ENCODE assay signal across 1 cellular context in the genomic region with DNA sequence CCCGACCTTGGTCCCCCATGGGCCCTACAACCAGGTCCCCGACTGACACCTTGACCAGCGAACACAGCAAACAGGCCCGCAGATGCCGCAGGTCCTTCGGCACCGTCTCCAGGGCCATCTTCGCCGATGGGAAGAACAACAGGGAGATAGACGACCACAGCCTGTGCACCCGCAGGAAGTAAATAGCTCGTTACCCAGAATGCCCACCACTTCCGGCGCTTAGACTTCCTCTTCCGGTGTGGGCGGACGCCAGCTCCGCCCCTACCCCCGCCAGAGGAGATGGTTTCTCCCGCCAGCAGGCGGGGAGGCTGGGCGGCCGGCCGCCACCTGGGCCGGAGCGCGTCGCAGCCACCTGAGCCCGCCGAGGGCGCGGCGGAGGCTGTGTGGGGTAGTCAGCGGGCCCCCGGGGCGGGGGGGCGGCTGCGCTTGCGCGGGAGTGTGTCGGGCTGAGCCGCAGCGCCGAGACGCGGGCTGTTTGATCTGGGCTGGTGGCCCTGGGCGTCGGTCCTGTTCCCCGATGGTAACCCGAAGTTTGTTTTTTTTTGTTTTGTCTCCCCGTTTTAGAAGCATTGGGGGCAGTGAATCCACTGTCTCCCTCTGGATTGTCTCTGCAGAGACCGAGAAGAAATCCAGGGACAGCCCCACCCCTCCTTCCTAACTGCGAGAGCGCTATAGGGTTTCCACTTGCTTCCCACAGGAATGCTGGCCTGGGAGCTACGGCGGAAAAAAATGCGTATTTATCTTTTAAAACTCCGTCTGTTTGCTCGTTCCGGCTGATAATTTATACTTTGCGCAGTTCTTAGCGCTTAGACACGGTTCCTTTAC.
TF ChIP-seq lines count a peak whose summit lies in the region.

A gene (minus strand): TSS at position 184 of the 825 bp plus-strand sequence. CDS start 66 bp downstream, at position 118.

TF ChIP-seq in HepG2, 621 proteins besides CTCF, POLR2A, EP300 and RAD21 (continued from another document and continues in another):
- TF ChIP-seq, protein P1, sequence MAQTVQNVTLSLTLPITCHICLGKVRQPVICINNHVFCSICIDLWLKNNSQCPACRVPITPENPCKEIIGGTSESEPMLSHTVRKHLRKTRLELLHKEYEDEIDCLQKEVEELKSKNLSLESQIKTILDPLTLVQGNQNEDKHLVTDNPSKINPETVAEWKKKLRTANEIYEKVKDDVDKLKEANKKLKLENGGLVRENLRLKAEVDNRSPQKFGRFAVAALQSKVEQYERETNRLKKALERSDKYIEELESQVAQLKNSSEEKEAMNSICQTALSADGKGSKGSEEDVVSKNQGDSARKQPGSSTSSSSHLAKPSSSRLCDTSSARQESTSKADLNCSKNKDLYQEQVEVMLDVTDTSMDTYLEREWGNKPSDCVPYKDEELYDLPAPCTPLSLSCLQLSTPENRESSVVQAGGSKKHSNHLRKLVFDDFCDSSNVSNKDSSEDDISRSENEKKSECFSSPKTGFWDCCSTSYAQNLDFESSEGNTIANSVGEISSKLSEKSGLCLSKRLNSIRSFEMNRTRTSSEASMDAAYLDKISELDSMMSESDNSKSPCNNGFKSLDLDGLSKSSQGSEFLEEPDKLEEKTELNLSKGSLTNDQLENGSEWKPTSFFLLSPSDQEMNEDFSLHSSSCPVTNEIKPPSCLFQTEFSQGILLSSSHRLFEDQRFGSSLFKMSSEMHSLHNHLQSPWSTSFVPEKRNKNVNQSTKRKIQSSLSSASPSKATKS (CRISPR knock-in tag; IDR thresholded peaks at IDR 0.05) = no peak
- TF ChIP-seq PAX8 (CRISPR knock-in tag; IDR thresholded peaks at IDR 0.05; ENCODE audit: borderline replicate concordance) (peak; percentile 77; the same call in 1 of the 2 replicates), KDM5B (CRISPR knock-in tag; IDR thresholded peaks at IDR 0.05; ENCODE audit: borderline replicate concordance) (peak; percentile 92; the same call in 1 of the 2 replicates), ZNF678 (CRISPR knock-in tag; IDR thresholded peaks at IDR 0.05) (no peak), EEA1 (CRISPR knock-in tag; IDR thresholded peaks at IDR 0.05; ENCODE audit: borderline replicate concordance) (peak; percentile 90; the same call in 1 of the 2 replicates), ZNF616 (CRISPR knock-in tag; IDR thresholded peaks at IDR 0.05; ENCODE audit: low read depth) (peak; percentile 46; the same call in 1 of the 2 replicates), ZNF589 (CRISPR knock-in tag; conservative IDR thresholded peaks at IDR 0.05) (peak; percentile 78), ZNF891 (CRISPR knock-in tag; IDR thresholded peaks at IDR 0.05) (peak; percentile 96), IRX3 (CRISPR knock-in tag; IDR thresholded peaks at IDR 0.05; ENCODE audit: borderline replicate concordance, low read depth) (peak; percentile 52; the same call in 1 of the 2 replicates), MEF2D (CRISPR knock-in tag; IDR thresholded peaks at IDR 0.05) (peak; percentile 68), RNF2 (conservative IDR thresholded peaks at IDR 0.05; ENCODE audit: low read depth) (0 out of 2 replicates have a peak, but pooled peaks have one; percentile 59), ZNF713 (CRISPR knock-in tag; IDR thresholded peaks at IDR 0.05) (peak; percentile 92; the same call in 1 of the 2 replicates), ZFP36 (IDR thresholded peaks at IDR 0.05; ENCODE audit: borderline replicate concordance, low read depth, low read length, partially characterized antibody) (no peak), SMAD3 (CRISPR knock-in tag; IDR thresholded peaks at IDR 0.05) (peak; percentile 89), ZSCAN30 (CRISPR knock-in tag; IDR thresholded peaks at IDR 0.05) (no peak; the same call in 1 of the 2 replicates)
- TF ChIP-seq, protein P2, sequence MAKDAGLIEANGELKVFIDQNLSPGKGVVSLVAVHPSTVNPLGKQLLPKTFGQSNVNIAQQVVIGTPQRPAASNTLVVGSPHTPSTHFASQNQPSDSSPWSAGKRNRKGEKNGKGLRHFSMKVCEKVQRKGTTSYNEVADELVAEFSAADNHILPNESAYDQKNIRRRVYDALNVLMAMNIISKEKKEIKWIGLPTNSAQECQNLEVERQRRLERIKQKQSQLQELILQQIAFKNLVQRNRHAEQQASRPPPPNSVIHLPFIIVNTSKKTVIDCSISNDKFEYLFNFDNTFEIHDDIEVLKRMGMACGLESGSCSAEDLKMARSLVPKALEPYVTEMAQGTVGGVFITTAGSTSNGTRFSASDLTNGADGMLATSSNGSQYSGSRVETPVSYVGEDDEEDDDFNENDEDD (CRISPR knock-in tag; IDR thresholded peaks at IDR 0.05; ENCODE audit: borderline replicate concordance) = peak; percentile 97
- TF ChIP-seq, protein P3, sequence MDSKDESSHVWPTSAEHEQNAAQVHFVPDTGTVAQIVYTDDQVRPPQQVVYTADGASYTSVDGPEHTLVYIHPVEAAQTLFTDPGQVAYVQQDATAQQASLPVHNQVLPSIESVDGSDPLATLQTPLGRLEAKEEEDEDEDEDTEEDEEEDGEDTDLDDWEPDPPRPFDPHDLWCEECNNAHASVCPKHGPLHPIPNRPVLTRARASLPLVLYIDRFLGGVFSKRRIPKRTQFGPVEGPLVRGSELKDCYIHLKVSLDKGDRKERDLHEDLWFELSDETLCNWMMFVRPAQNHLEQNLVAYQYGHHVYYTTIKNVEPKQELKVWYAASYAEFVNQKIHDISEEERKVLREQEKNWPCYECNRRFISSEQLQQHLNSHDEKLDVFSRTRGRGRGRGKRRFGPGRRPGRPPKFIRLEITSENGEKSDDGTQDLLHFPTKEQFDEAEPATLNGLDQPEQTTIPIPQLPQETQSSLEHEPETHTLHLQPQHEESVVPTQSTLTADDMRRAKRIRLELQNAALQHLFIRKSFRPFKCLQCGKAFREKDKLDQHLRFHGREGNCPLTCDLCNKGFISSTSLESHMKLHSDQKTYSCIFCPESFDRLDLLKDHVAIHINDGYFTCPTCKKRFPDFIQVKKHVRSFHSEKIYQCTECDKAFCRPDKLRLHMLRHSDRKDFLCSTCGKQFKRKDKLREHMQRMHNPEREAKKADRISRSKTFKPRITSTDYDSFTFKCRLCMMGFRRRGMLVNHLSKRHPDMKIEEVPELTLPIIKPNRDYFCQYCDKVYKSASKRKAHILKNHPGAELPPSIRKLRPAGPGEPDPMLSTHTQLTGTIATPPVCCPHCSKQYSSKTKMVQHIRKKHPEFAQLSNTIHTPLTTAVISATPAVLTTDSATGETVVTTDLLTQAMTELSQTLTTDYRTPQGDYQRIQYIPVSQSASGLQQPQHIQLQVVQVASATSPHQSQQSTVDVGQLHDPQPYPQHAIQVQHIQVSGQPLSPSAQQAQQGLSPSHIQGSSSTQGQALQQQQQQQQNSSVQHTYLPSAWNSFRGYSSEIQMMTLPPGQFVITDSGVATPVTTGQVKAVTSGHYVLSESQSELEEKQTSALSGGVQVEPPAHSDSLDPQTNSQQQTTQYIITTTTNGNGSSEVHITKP (CRISPR knock-in tag; IDR thresholded peaks at IDR 0.05; ENCODE audit: low read depth) = peak; percentile 99
- TF ChIP-seq, protein P4, sequence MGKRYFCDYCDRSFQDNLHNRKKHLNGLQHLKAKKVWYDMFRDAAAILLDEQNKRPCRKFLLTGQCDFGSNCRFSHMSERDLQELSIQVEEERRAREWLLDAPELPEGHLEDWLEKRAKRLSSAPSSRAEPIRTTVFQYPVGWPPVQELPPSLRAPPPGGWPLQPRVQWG (CRISPR knock-in tag; IDR thresholded peaks at IDR 0.05; ENCODE audit: borderline replicate concordance, low read depth) = no peak
- TF ChIP-seq, protein P5, sequence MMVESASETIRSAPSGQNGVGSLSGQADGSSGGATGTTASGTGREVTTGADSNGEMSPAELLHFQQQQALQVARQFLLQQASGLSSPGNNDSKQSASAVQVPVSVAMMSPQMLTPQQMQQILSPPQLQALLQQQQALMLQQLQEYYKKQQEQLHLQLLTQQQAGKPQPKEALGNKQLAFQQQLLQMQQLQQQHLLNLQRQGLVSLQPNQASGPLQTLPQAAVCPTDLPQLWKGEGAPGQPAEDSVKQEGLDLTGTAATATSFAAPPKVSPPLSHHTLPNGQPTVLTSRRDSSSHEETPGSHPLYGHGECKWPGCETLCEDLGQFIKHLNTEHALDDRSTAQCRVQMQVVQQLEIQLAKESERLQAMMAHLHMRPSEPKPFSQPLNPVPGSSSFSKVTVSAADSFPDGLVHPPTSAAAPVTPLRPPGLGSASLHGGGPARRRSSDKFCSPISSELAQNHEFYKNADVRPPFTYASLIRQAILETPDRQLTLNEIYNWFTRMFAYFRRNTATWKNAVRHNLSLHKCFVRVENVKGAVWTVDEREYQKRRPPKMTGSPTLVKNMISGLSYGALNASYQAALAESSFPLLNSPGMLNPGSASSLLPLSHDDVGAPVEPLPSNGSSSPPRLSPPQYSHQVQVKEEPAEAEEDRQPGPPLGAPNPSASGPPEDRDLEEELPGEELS (CRISPR knock-in tag; IDR thresholded peaks at IDR 0.05) = peak; percentile 66; the same call in 1 of the 2 replicates
- TF ChIP-seq, protein P6, sequence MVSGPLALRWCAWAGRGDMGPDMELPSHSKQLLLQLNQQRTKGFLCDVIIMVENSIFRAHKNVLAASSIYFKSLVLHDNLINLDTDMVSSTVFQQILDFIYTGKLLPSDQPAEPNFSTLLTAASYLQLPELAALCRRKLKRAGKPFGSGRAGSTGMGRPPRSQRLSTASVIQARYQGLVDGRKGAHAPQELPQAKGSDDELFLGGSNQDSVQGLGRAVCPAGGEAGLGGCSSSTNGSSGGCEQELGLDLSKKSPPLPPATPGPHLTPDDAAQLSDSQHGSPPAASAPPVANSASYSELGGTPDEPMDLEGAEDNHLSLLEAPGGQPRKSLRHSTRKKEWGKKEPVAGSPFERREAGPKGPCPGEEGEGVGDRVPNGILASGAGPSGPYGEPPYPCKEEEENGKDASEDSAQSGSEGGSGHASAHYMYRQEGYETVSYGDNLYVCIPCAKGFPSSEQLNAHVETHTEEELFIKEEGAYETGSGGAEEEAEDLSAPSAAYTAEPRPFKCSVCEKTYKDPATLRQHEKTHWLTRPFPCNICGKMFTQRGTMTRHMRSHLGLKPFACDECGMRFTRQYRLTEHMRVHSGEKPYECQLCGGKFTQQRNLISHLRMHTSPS (CRISPR knock-in tag; IDR thresholded peaks at IDR 0.05; ENCODE audit: low read depth) = 0 out of 2 replicates have a peak, but pooled peaks have one; percentile 30
- TF ChIP-seq, protein P7, sequence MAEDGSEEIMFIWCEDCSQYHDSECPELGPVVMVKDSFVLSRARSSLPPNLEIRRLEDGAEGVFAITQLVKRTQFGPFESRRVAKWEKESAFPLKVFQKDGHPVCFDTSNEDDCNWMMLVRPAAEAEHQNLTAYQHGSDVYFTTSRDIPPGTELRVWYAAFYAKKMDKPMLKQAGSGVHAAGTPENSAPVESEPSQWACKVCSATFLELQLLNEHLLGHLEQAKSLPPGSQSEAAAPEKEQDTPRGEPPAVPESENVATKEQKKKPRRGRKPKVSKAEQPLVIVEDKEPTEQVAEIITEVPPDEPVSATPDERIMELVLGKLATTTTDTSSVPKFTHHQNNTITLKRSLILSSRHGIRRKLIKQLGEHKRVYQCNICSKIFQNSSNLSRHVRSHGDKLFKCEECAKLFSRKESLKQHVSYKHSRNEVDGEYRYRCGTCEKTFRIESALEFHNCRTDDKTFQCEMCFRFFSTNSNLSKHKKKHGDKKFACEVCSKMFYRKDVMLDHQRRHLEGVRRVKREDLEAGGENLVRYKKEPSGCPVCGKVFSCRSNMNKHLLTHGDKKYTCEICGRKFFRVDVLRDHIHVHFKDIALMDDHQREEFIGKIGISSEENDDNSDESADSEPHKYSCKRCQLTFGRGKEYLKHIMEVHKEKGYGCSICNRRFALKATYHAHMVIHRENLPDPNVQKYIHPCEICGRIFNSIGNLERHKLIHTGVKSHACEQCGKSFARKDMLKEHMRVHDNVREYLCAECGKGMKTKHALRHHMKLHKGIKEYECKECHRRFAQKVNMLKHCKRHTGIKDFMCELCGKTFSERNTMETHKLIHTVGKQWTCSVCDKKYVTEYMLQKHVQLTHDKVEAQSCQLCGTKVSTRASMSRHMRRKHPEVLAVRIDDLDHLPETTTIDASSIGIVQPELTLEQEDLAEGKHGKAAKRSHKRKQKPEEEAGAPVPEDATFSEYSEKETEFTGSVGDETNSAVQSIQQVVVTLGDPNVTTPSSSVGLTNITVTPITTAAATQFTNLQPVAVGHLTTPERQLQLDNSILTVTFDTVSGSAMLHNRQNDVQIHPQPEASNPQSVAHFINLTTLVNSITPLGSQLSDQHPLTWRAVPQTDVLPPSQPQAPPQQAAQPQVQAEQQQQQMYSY (CRISPR knock-in tag; IDR thresholded peaks at IDR 0.05) = peak; percentile 72; the same call in 1 of the 2 replicates
